ENCODE assay signal across 1 cellular context in genomic region chr17:73348824-73349095, GRCh38.
TF ChIP-seq lines count a peak whose summit lies in the region.

No MANE protein-coding gene starts in this region.

TF ChIP-seq in WTC11, 78 proteins besides CTCF, POLR2A, EP300 and RAD21 (continued from another document):
- TF ChIP-seq MAX (CRISPR knock-in tag; IDR thresholded peaks at IDR 0.05) (no peak), ZNF532 (CRISPR knock-in tag; IDR thresholded peaks at IDR 0.05; ENCODE audit: borderline replicate concordance) (no peak)
TF ChIP-seq in WTC11: peak in this region for 0.
